24 cellular contexts compared by ENCODE assay signal in genomic region chr5:154494036-154494435, GRCh38. TPM values are rescaled to one million over a fixed set of nuclear protein-coding genes. Genes with fewer than 3 reads are reported as not detected.
A peak's percentile ranks its signal among the peaks of the same experiment; 100 is the strongest.
DNase-seq lines count a peak whose midpoint lies in the region; ATAC-seq and TF ChIP-seq lines count a peak whose summit lies in the region.
"Had no signal": no experiment of that assay in that cellular context is flagged by ENCODE, and none has a peak within 500 bp of the region (broad histone marks: within the 10 kb centered on the region; RNA-seq: fewer than 3 reads in every experiment).

No MANE protein-coding gene starts in this region.

- H3K27me3 Mint-ChIP-seq in effector memory CD8-positive, alpha-beta T cell = peaks cover 45 to 78% of the 10 kb centered on the region in 2 donors

- no peaks in the 10 kb centered on the region for H3K36me3 Mint-ChIP-seq in stimulated activated effector memory CD8-positive, alpha-beta T cell treated with anti-CD3 and anti-CD28 coated beads, Interleukin-12 subunit alpha, Interleukin-12 subunit beta, amount 100 ng/mL, for 72 hours
- no peaks in the 10 kb centered on the region for H3K36me3 Mint-ChIP-seq in effector memory CD8-positive, alpha-beta T cell (ENCODE audit: insufficient read depth)

- H3K4me3 ChIP-seq in GM12865 (ENCODE audit: low read depth, low read length) (no peak overlapping the region), gastrocnemius medialis (no peak overlapping the region), upper lobe of right lung (no peak overlapping the region)
- H3K4me3 ChIP-seq: GM12878 had no signal

- H3K4me3 Mint-ChIP-seq in stimulated activated effector memory CD8-positive, alpha-beta T cell treated with anti-CD3 and anti-CD28 coated beads, Interleukin-12 subunit alpha, Interleukin-12 subunit beta, amount 100 ng/mL, for 72 hours = no peak overlapping the region
- H3K4me3 Mint-ChIP-seq in effector memory CD8-positive, alpha-beta T cell = no peak overlapping the region

- H3K36me3 ChIP-seq in gastrocnemius medialis (no peaks in the 10 kb centered on the region), upper lobe of right lung (no peaks in the 10 kb centered on the region)

- TF ChIP-seq CTCF in GM12865 (IDR thresholded peaks at IDR 0.05; ENCODE audit: insufficient read depth, low read depth, low read length, missing control alignments) (no peak), gastrocnemius medialis (IDR thresholded peaks at IDR 0.05 in 4 of 5, conservative IDR thresholded peaks at IDR 0.05 in 1 of 5) (no peak), upper lobe of right lung (IDR thresholded peaks at IDR 0.05) (no peak)

- H3K27ac Mint-ChIP-seq in stimulated activated effector memory CD8-positive, alpha-beta T cell treated with anti-CD3 and anti-CD28 coated beads, Interleukin-12 subunit alpha, Interleukin-12 subunit beta, amount 100 ng/mL, for 72 hours = no peak overlapping the region
- no peak overlapping the region for H3K27ac Mint-ChIP-seq in effector memory CD8-positive, alpha-beta T cell

- H3K27me3 ChIP-seq in gastrocnemius medialis = peaks cover 14 to 52% (median 25%) of the 10 kb centered on the region in 3 donors
- H3K27me3 ChIP-seq in upper lobe of right lung = peaks cover 74% of the 10 kb centered on the region

- in situ Hi-C loops in gastrocnemius medialis (cut with MboI; ENCODE audit: low sequenced_read_pairs in 4 of 4) = no loop called here

- H3K4me1 ChIP-seq in gastrocnemius medialis = no peaks in the 10 kb centered on the region
- H3K4me1 ChIP-seq in upper lobe of right lung = no peaks in the 10 kb centered on the region

- ATAC-seq in stimulated activated effector memory CD8-positive, alpha-beta T cell treated with anti-CD3 and anti-CD28 coated beads, Interleukin-12 subunit alpha, Interleukin-12 subunit beta, amount 100 ng/mL, for 72 hours = peak; percentile 53
- no peak for ATAC-seq in gastrocnemius medialis
- ATAC-seq in effector memory CD8-positive, alpha-beta T cell (replicated peaks) = no peak
- no peak for ATAC-seq in upper lobe of right lung
- ATAC-seq: GM12878, PC-3 had no signal

- intact Hi-C loops in gastrocnemius medialis (cut with DNase I; ENCODE audit: low total_unique reads) = no loop called here
- intact Hi-C loops in upper lobe of right lung (cut with DNase I) = no loop called here

- DNase-seq in GM12865 (ENCODE audit: low read depth) = peak; percentile 48
- DNase-seq in NCI-H1694 (lab: John Stamatoyannopoulos, UW) = peak; percentile 47
- DNase-seq in NCI-H69 (lab: John Stamatoyannopoulos, UW) = peak; percentile 71
- DNase-seq in stimulated activated effector memory CD8-positive, alpha-beta T cell treated with anti-CD3 and anti-CD28 coated beads, Interleukin-12 subunit alpha, Interleukin-12 subunit beta, amount 100 ng/mL, for 72 hours (ENCODE audit: low spot score in 2 of 2) = no peak
- no peak for DNase-seq in gastrocnemius medialis
- DNase-seq in effector memory CD8-positive, alpha-beta T cell = no peak
- DNase-seq in upper lobe of right lung = no peak
- DNase-seq in NCI-H2029 (lab: John Stamatoyannopoulos, UW) = no peak
- DNase-seq: ACHN, DMS53, HCEC 1CT, Karpas-422, NCI-H1092, NCI-H1417 treated with DMSO at 0.1 percent for 48 hours, NCI-H1930, NCI-H2227 treated with DMSO at 0.1 percent for 48 hours, NCI-H748 treated with DMSO at 0.1 percent for 48 hours, PC-3, SK-N-SH, SW 1271 had no signal

- H3K9me3 Mint-ChIP-seq in stimulated activated effector memory CD8-positive, alpha-beta T cell treated with anti-CD3 and anti-CD28 coated beads, Interleukin-12 subunit alpha, Interleukin-12 subunit beta, amount 100 ng/mL, for 72 hours = no peaks in the 10 kb centered on the region
- no peaks in the 10 kb centered on the region for H3K9me3 Mint-ChIP-seq in effector memory CD8-positive, alpha-beta T cell

- H3K9me3 ChIP-seq in gastrocnemius medialis (no peaks in the 10 kb centered on the region), upper lobe of right lung (no peaks in the 10 kb centered on the region)
- H3K9me3 ChIP-seq: SK-N-SH had no signal

- H3K4me1 Mint-ChIP-seq in stimulated activated effector memory CD8-positive, alpha-beta T cell treated with anti-CD3 and anti-CD28 coated beads, Interleukin-12 subunit alpha, Interleukin-12 subunit beta, amount 100 ng/mL, for 72 hours = no peaks in the 10 kb centered on the region
- H3K4me1 Mint-ChIP-seq in effector memory CD8-positive, alpha-beta T cell (ENCODE audit: low read depth in 2 of 2) = no peaks in the 10 kb centered on the region

- TF ChIP-seq POLR2A in gastrocnemius medialis (IDR thresholded peaks at IDR 0.05) = no peak

- no peak overlapping the region for H3K27ac ChIP-seq in gastrocnemius medialis
- H3K27ac ChIP-seq in upper lobe of right lung = no peak overlapping the region

RNA-seq across cellular contexts. Expression of gene HAND1, which starts 16.0 kb away (rescaled TPM):
- total RNA-seq in gastrocnemius medialis (not detected), upper lobe of right lung (not detected)
- total RNA-seq: H1, HT-29, NCI-H460, PC-3 had no signal

RNA-seq across cellular contexts. Expression of gene SAP30L, which starts 48.2 kb away (rescaled TPM):
- 10 to 100 TPM; 18.8 to 35.6 (median 25.5) TPM for total RNA-seq in gastrocnemius medialis
- 43.2 TPM for total RNA-seq in upper lobe of right lung

Comparison
In these comparisons a context has a peak if more than half of its experiments do, and no peak if none do; other contexts are left out.
1. DNase-seq: peak in GM12865 (single experiment), NCI-H1694 (single experiment) and NCI-H69 (single experiment); none in stimulated activated effector memory CD8-positive, alpha-beta T cell treated with anti-CD3 and anti-CD28 coated beads, Interleukin-12 subunit alpha, Interleukin-12 subunit beta, amount 100 ng/mL, for 72 hours (0 of 2), gastrocnemius medialis (0 of 2), effector memory CD8-positive, alpha-beta T cell (0 of 3), upper lobe of right lung (single experiment) and NCI-H2029 (single experiment).